6 cellular contexts compared by ENCODE assay signal in genomic region chr1:8830732-8831131, GRCh38. TPM values are rescaled to one million over a fixed set of nuclear protein-coding genes. Genes with fewer than 3 reads are reported as not detected.
A peak's percentile ranks its signal among the peaks of the same experiment; 100 is the strongest.
DNase-seq lines count a peak whose midpoint lies in the region; ATAC-seq, FAIRE-seq and TF ChIP-seq lines count a peak whose summit lies in the region.
"Not testable (repeated sequence)": the region's sequence is repeated elsewhere in the genome, so short reads cannot be mapped to it uniquely, and the experiment has no call there.

No MANE protein-coding gene starts in this region.

- H3K4me3 ChIP-seq in kidney (ENCODE audit: low read length in 2 of 2); right lobe of liver: not testable (repeated sequence)

- TF ChIP-seq CTCF in MCF 10A (IDR thresholded peaks at IDR 0.05; ENCODE audit: unreplicated experiment); kidney (IDR thresholded peaks at IDR 0.05; ENCODE audit: borderline replicate concordance, extremely low read depth, insufficient read depth); right lobe of liver (IDR thresholded peaks at IDR 0.05): not testable (repeated sequence)

- H3K36me3 Mint-ChIP-seq in activated naive CD4-positive, alpha-beta T cell treated with anti-CD3 and anti-CD28 coated beads, Interleukin-2, amount 50 U/mL, for 24 hours; MCF 10A (ENCODE audit: insufficient read depth, unreplicated experiment): not testable (repeated sequence)

- not testable (repeated sequence) for H3K27me3 Mint-ChIP-seq in activated naive CD4-positive, alpha-beta T cell treated with anti-CD3 and anti-CD28 coated beads, Interleukin-2, amount 50 U/mL, for 24 hours; MCF 10A (ENCODE audit: insufficient read depth, unreplicated experiment)

- H3K4me1 ChIP-seq in kidney (ENCODE audit: control insufficient read depth in 1 of 2, insufficient read depth in 1 of 2, low read depth in 1 of 2, low read length in 2 of 2); right lobe of liver: not testable (repeated sequence)

- peak; percentile 23 to 64 (median 47) for ATAC-seq in right lobe of liver

- H3K36me3 ChIP-seq in kidney (ENCODE audit: control insufficient read depth in 1 of 2, insufficient read depth in 2 of 2, low read length in 2 of 2); right lobe of liver: not testable (repeated sequence)

- CTCF ChIA-PET in MCF 10A (lab: Yijun Ruan, JAX), result interaction anchor here (0.6 to 1.4 kb wide), 3 partner anchors 105 to 919 kb away, joined by 3 read pairs; no protein-coding TSS in a partner anchor

- FAIRE-seq in kidney (lab: Jason Lieb, UNC), result not testable (repeated sequence)

- peak; percentile 37 for DNase-seq in RPMI8226
- DNase-seq in MCF 10A (ENCODE audit: unreplicated experiment), result peak; percentile 59
- peak; percentile 31 for DNase-seq in kidney
- DNase-seq in right lobe of liver, result peak; percentile 68 to 76 (median 74)
- peak; percentile 19 for DNase-seq in posterior vena cava (ENCODE audit: low spot score)

- TF ChIP-seq POLR2A in right lobe of liver (IDR thresholded peaks at IDR 0.05), result not testable (repeated sequence)

- POLR2A ChIA-PET in MCF 10A (lab: Yijun Ruan, JAX), result interaction anchor here (0.6 to 1.3 kb wide), 5 partner anchors 9 to 127 kb away, joined by 3 to 5 read pairs (median 3); no protein-coding TSS in a partner anchor

- H3K9me3 Mint-ChIP-seq in activated naive CD4-positive, alpha-beta T cell treated with anti-CD3 and anti-CD28 coated beads, Interleukin-2, amount 50 U/mL, for 24 hours; MCF 10A (ENCODE audit: unreplicated experiment): not testable (repeated sequence)

- H3K9me3 ChIP-seq in kidney (ENCODE audit: control insufficient read depth in 1 of 2, low read length in 2 of 2); right lobe of liver: not testable (repeated sequence)

- peaks cover 15% of the 10 kb centered on the region for H3K4me1 Mint-ChIP-seq in activated naive CD4-positive, alpha-beta T cell treated with anti-CD3 and anti-CD28 coated beads, Interleukin-2, amount 50 U/mL, for 24 hours
- not testable (repeated sequence) for H3K4me1 Mint-ChIP-seq in MCF 10A (ENCODE audit: insufficient read depth, unreplicated experiment)

- not testable (repeated sequence) for H3K9ac ChIP-seq in kidney (ENCODE audit: low read length in 2 of 2)

- intact Hi-C loops in MCF 10A (cut with micrococcal nuclease); kidney (cut with DNase I); right lobe of liver (cut with DNase I); posterior vena cava (cut with DNase I): not testable (repeated sequence)

- BruUV-seq in MCF 10A (replicated peaks; lab: Mats Ljungman, UMichigan), result not testable (repeated sequence)

- 41% methylated on average over 10 of the region's 10 CpGs for WGBS in right lobe of liver (ENCODE audit: insufficient coverage, low coverage, low lambda C conversion rate, missing lambda C conversion rate)

- not testable (repeated sequence) for H3K27ac ChIP-seq in kidney (ENCODE audit: low read depth in 2 of 2, low read length in 2 of 2); right lobe of liver

- H3K4me3 Mint-ChIP-seq in activated naive CD4-positive, alpha-beta T cell treated with anti-CD3 and anti-CD28 coated beads, Interleukin-2, amount 50 U/mL, for 24 hours; MCF 10A (ENCODE audit: unreplicated experiment): not testable (repeated sequence)

- H3K27me3 ChIP-seq in right lobe of liver, result not testable (repeated sequence)

- peak overlapping the region; percentile 49 for H3K27ac Mint-ChIP-seq in activated naive CD4-positive, alpha-beta T cell treated with anti-CD3 and anti-CD28 coated beads, Interleukin-2, amount 50 U/mL, for 24 hours
- H3K27ac Mint-ChIP-seq in MCF 10A (ENCODE audit: low read depth, unreplicated experiment), result not testable (repeated sequence)

RNA-seq across cellular contexts. Expression of gene RERE, which starts 13.3 kb away (rescaled TPM):
- total RNA-seq in MCF 10A (2022) (36.8 and 48.4 TPM in 2 replicates), kidney (176 TPM), right lobe of liver (10 to 100 TPM; 17.5 to 38.4 (median 25.0) TPM), posterior vena cava (100 to 1,000 TPM in 1 of 2 donors, 10 to 100 TPM in 1; 94.9 to 116 TPM)
- polyA plus RNA-seq in kidney (ENCODE audit: insufficient read depth, low read depth, low replicate concordance), result 37.2 TPM

RNA-seq across cellular contexts. Expression of gene ENO1, which starts 47.8 kb away (rescaled TPM):
- total RNA-seq in MCF 10A (2022), result 2,592 and 2,811 TPM in 2 replicates
- 1,164 TPM for total RNA-seq in kidney
- 1,321 TPM for polyA plus RNA-seq in kidney (ENCODE audit: insufficient read depth, low read depth, low replicate concordance)
- total RNA-seq in right lobe of liver, result 100 to 1,000 TPM; 314 to 792 (median 539) TPM
- total RNA-seq in posterior vena cava, result 1,000 to 10,000 TPM in 1 of 2 donors, 100 to 1,000 TPM in 1; 578 to 1,026 TPM

Comparison
In these comparisons a context has a peak if more than half of its experiments do, and no peak if none do; other contexts are left out.
1. DNase-seq: peak in every context shown above with its lines; median percentile 74 in right lobe of liver; 59 in MCF 10A; 37 in RPMI8226; 31 in kidney; 19 in posterior vena cava.